27 cellular contexts compared by ENCODE assay signal in the genomic region with DNA sequence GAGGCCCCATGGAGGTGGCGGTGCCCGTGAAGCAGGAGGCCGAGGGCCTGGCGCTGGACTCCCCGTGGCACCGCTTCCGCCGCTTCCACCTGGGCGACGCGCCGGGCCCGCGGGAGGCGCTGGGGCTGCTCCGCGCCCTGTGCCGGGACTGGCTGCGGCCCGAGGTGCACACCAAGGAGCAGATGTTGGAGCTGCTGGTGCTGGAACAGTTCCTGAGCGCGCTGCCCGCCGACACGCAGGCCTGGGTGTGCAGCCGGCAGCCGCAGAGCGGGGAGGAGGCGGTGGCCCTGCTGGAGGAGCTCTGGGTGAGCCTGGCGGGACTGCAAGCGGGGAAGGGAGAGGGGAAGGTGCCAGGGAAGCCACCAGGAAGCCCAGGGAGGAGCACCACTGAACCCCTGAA. TPM values are rescaled to one million over a fixed set of nuclear protein-coding genes. Genes with fewer than 3 reads are reported as not detected.
"Had no signal": no experiment of that assay in that cellular context is flagged by ENCODE, and none has a peak within 500 bp of the region (broad histone marks: within the 10 kb centered on the region; RNA-seq: fewer than 3 reads in every experiment).

No MANE protein-coding gene starts in this region.

- DNase-seq: colonic mucosa; dermis blood vessel endothelial cell; esophagus squamous epithelium; foreskin fibroblast; head of caudate nucleus; kidney; left cardiac atrium; left ventricle myocardium inferior; lower lobe of right lung; natural killer cell; nucleus accumbens; small intestine; stimulated activated CD4-positive, alpha-beta T cell treated with anti-CD3 and anti-CD28 coated beads, Interleukin-12 subunit alpha, Interleukin-12 subunit beta, amount 100 ng/mL, for 4 hours; stimulated activated naive CD4-positive, alpha-beta T cell treated with Interleukin-2 at 50 U/mL for 16 hours; upper lobe of right lung had no signal

- H3K9me3 ChIP-seq: colonic mucosa, esophagus squamous epithelium, left ventricle myocardium inferior, lower lobe of right lung, tibial nerve, upper lobe of right lung, vagina had no signal

- ATAC-seq: left cardiac atrium, natural killer cell, upper lobe of right lung had no signal

- H3K27ac ChIP-seq: colonic mucosa, hepatocyte, left ventricle myocardium inferior, lower lobe of right lung, parathyroid adenoma, tibial nerve, upper lobe of right lung, vagina had no signal

- FAIRE-seq: kidney, small intestine had no signal

- H3K9ac ChIP-seq: parathyroid adenoma had no signal

- H3K27me3 Mint-ChIP-seq: memory B cell had no signal

- H3K4me3 Mint-ChIP-seq: memory B cell, mesothelial cell of epicardium, natural killer cell, neural crest cell had no signal

- H3K4me3 ChIP-seq: colonic mucosa, esophagus squamous epithelium, hepatocyte, left ventricle myocardium inferior, lower lobe of right lung, tibial nerve, upper lobe of right lung, vagina had no signal

- H3K9me3 Mint-ChIP-seq: memory B cell, mesothelial cell of epicardium, natural killer cell, neural crest cell had no signal

- H3K4me1 ChIP-seq: parathyroid adenoma had no signal

- H3K27me3 ChIP-seq: colonic mucosa, esophagus squamous epithelium, hepatocyte, tibial nerve, upper lobe of right lung, vagina had no signal

- H3K27ac Mint-ChIP-seq: memory B cell, mesothelial cell of epicardium had no signal

- H3K4me2 ChIP-seq: hepatocyte had no signal

- H3K36me3 Mint-ChIP-seq: natural killer cell had no signal

- H2AFZ ChIP-seq: hepatocyte, parathyroid adenoma had no signal

RNA-seq across cellular contexts. Expression of gene GALP, which starts 28.9 kb away (rescaled TPM):
- total RNA-seq: colonic mucosa, dermis blood vessel endothelial cell, epithelial cell of proximal tubule, esophagus squamous epithelium, hepatocyte, kidney, left cardiac atrium, left ventricle myocardium inferior, lower lobe of right lung, mesothelial cell of epicardium, mucosa of gallbladder, myocyte, natural killer cell, pulmonary artery endothelial cell, tibial nerve, upper lobe of right lung, vagina had no signal
- polyA plus RNA-seq: hepatocyte, small intestine had no signal

RNA-seq across cellular contexts. Expression of gene ZSCAN5B, which starts 50.7 kb away (rescaled TPM):
- total RNA-seq: colonic mucosa, dermis blood vessel endothelial cell, epithelial cell of proximal tubule, esophagus squamous epithelium, hepatocyte, kidney, left cardiac atrium, left ventricle myocardium inferior, lower lobe of right lung, mucosa of gallbladder, myocyte, natural killer cell, neural crest cell, pulmonary artery endothelial cell, temporal lobe, tibial nerve, vagina had no signal
- polyA plus RNA-seq: hepatocyte, small intestine had no signal

RNA-seq across cellular contexts. Expression of gene ZSCAN5C, which starts 55.2 kb away (rescaled TPM):
- total RNA-seq: colonic mucosa, dermis blood vessel endothelial cell, epithelial cell of proximal tubule, esophagus squamous epithelium, hepatocyte, kidney, left cardiac atrium, left ventricle myocardium inferior, lower lobe of right lung, mesothelial cell of epicardium, mucosa of gallbladder, myocyte, natural killer cell, neural crest cell, pulmonary artery endothelial cell, temporal lobe, tibial nerve, upper lobe of right lung, vagina had no signal
- polyA plus RNA-seq: hepatocyte, small intestine had no signal
